1 cellular context compared by ENCODE assay signal in the genomic region with DNA sequence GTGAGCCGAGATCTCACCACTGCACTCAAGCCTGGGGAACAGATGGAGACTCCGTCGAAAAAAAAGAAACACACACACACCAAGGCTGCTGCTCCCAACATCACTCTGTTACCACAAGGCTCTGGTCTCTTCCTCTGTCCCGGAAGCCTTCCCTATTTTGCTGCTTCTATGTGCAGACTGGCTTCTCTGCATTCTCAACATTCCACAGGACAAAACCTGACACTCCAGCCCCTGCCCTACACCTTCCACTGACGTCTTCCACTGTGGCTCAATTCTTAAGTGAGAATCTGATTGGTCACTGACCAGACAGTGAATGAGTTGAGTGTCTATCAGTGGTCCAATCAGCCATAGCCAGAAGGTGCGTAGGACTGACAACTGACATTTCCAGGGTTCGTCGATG.
TF ChIP-seq lines count a peak whose summit lies in the region.

No MANE protein-coding gene starts in this region.

TF ChIP-seq in IMR-90, 13 proteins besides CTCF, POLR2A, EP300 and RAD21:
- TF ChIP-seq BHLHE40 (IDR thresholded peaks at IDR 0.05; ENCODE audit: low read depth, low read length) (no peak), CHD1 (IDR thresholded peaks at IDR 0.05; ENCODE audit: low read depth, low read length) (no peak), RFX5 (IDR thresholded peaks at IDR 0.05; ENCODE audit: low read depth, low read length) (no peak), MAZ (IDR thresholded peaks at IDR 0.05; ENCODE audit: borderline replicate concordance, low read depth, low read length) (no peak), NFE2L2 (IDR thresholded peaks at IDR 0.05; ENCODE audit: low read depth, low read length) (no peak), RCOR1 (IDR thresholded peaks at IDR 0.05; ENCODE audit: insufficient replicate concordance, low read length) (no peak), CEBPB (IDR thresholded peaks at IDR 0.05; ENCODE audit: low read depth, low read length) (no peak), MAFK (IDR thresholded peaks at IDR 0.05; ENCODE audit: low read depth, low read length) (no peak), SMC3 (IDR thresholded peaks at IDR 0.05; ENCODE audit: low read depth, low read length) (no peak), MXI1 (IDR thresholded peaks at IDR 0.05; ENCODE audit: borderline replicate concordance, low read depth, low read length) (no peak), FOS (IDR thresholded peaks at IDR 0.05; ENCODE audit: low read depth, low read length) (no peak)
- TF ChIP-seq, protein P1, sequence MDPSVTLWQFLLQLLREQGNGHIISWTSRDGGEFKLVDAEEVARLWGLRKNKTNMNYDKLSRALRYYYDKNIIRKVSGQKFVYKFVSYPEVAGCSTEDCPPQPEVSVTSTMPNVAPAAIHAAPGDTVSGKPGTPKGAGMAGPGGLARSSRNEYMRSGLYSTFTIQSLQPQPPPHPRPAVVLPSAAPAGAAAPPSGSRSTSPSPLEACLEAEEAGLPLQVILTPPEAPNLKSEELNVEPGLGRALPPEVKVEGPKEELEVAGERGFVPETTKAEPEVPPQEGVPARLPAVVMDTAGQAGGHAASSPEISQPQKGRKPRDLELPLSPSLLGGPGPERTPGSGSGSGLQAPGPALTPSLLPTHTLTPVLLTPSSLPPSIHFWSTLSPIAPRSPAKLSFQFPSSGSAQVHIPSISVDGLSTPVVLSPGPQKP (IDR thresholded peaks at IDR 0.05; ENCODE audit: borderline replicate concordance, low read depth, low read length): no peak
- TF ChIP-seq, protein P2, sequence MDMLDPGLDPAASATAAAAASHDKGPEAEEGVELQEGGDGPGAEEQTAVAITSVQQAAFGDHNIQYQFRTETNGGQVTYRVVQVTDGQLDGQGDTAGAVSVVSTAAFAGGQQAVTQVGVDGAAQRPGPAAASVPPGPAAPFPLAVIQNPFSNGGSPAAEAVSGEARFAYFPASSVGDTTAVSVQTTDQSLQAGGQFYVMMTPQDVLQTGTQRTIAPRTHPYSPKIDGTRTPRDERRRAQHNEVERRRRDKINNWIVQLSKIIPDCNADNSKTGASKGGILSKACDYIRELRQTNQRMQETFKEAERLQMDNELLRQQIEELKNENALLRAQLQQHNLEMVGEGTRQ (IDR thresholded peaks at IDR 0.05; ENCODE audit: low read depth, low read length): no peak
